Comparison of ENCODE assay signal across 1 cellular context in genomic region chr2:55268907-55269611, GRCh38.
A peak's percentile ranks its signal among the peaks of the same experiment; 100 is the strongest.
TF ChIP-seq lines count a peak whose summit lies in the region.

MTIF2 (minus strand) TSS chr2:55269231; CDS start chr2:55263858, 5,373 bp downstream.

TF ChIP-seq in K562, 482 proteins besides CTCF, POLR2A, EP300 and RAD21 (continued from another document and continues in another):
- peak; percentile 39 to 74 for TF ChIP-seq AFF1 (IDR thresholded peaks at IDR 0.05; ENCODE audit: low read depth in 1 of 2, partially characterized antibody in 2 of 2)
- TF ChIP-seq TCF7L2 (IDR thresholded peaks at IDR 0.05; ENCODE audit: low read depth, low read length): no peak
- no peak for TF ChIP-seq CEBPG (CRISPR knock-in tag; IDR thresholded peaks at IDR 0.05)
- TF ChIP-seq CEBPG (tag; conservative IDR thresholded peaks at IDR 0.05 in 1 of 2, IDR thresholded peaks at IDR 0.05 in 1 of 2): no peak
- TF ChIP-seq ZFP30 (CRISPR knock-in tag; IDR thresholded peaks at IDR 0.05; ENCODE audit: borderline replicate concordance): no peak
- TF ChIP-seq TARDBP (IDR thresholded peaks at IDR 0.05): peak; percentile 76; the same call in 1 of the 2 replicates
- no peak for TF ChIP-seq YBX1 (IDR thresholded peaks at IDR 0.05)
- TF ChIP-seq FOXA1 (IDR thresholded peaks at IDR 0.05; ENCODE audit: borderline replicate concordance): no peak
- TF ChIP-seq ZNF780A (CRISPR knock-in tag; IDR thresholded peaks at IDR 0.05): no peak
- no peak for TF ChIP-seq RBM15 (IDR thresholded peaks at IDR 0.05; ENCODE audit: insufficient read depth, low read length)
- TF ChIP-seq ARID1B (IDR thresholded peaks at IDR 0.05): peak; percentile 51; the same call in 1 of the 2 replicates
- no peak for TF ChIP-seq PTRF (tag; IDR thresholded peaks at IDR 0.05)
- peak; percentile 55; the same call in 1 of the 2 replicates for TF ChIP-seq ZZZ3 (IDR thresholded peaks at IDR 0.05)
- 0 out of 2 replicates have a peak, but pooled peaks have one; percentile 72 for TF ChIP-seq GABPB2 (CRISPR knock-in tag; conservative IDR thresholded peaks at IDR 0.05)
- peak; percentile 82 for TF ChIP-seq PML (IDR thresholded peaks at IDR 0.05; ENCODE audit: low read length)
- TF ChIP-seq CCAR2 (IDR thresholded peaks at IDR 0.05; ENCODE audit: low read depth, low read length): no peak
- TF ChIP-seq ZSCAN32 (CRISPR knock-in tag; IDR thresholded peaks at IDR 0.05): no peak
- no peak for TF ChIP-seq KLF10 (CRISPR knock-in tag; IDR thresholded peaks at IDR 0.05)
- TF ChIP-seq ZNF24 (IDR thresholded peaks at IDR 0.05): peak; percentile 85; the same call in 1 of the 2 replicates
- TF ChIP-seq ETV5 (CRISPR knock-in tag; IDR thresholded peaks at IDR 0.05; ENCODE audit: low read depth): peak; percentile 81; the same call in 1 of the 2 replicates
- TF ChIP-seq BHLHE40 (IDR thresholded peaks at IDR 0.05; ENCODE audit: low read length): peak; percentile 74
- no peak for TF ChIP-seq RBM17 (IDR thresholded peaks at IDR 0.05; ENCODE audit: borderline replicate concordance, low read depth, low read length)
- peak; percentile 96 for TF ChIP-seq CXXC5 (CRISPR knock-in tag; IDR thresholded peaks at IDR 0.05)
- no peak for TF ChIP-seq IRF2 (CRISPR knock-in tag; IDR thresholded peaks at IDR 0.05)
- no peak for TF ChIP-seq SRSF7 (optimal IDR thresholded peaks at IDR 0.05; ENCODE audit: low read depth, low read length)
- peak; percentile 86 for TF ChIP-seq ZFX (CRISPR knock-in tag; IDR thresholded peaks at IDR 0.05)
- no peak for TF ChIP-seq ERF (CRISPR knock-in tag; IDR thresholded peaks at IDR 0.05)
- TF ChIP-seq FOXK1 (CRISPR knock-in tag; IDR thresholded peaks at IDR 0.05; ENCODE audit: borderline replicate concordance): no peak
- peak; percentile 90 for TF ChIP-seq DIDO1 (tag; IDR thresholded peaks at IDR 0.05; ENCODE audit: low read depth)
- TF ChIP-seq TEAD2 (tag; IDR thresholded peaks at IDR 0.05): 0 out of 2 replicates have a peak, but pooled peaks have one; percentile 35
- TF ChIP-seq NFIC (IDR thresholded peaks at IDR 0.05): peak; percentile 61
- no peak for TF ChIP-seq ZNF431 (CRISPR knock-in tag; IDR thresholded peaks at IDR 0.05)
- peak; percentile 48; the same call in 1 of the 2 replicates for TF ChIP-seq SMAD2 (IDR thresholded peaks at IDR 0.05; ENCODE audit: low read depth, low read length)
- TF ChIP-seq PATZ1 (CRISPR knock-in tag; IDR thresholded peaks at IDR 0.05; ENCODE audit: borderline replicate concordance): no peak
- peak; percentile 44; the same call in 1 of the 2 replicates for TF ChIP-seq HMBOX1 (IDR thresholded peaks at IDR 0.05)
- TF ChIP-seq ZNF76 (CRISPR knock-in tag; IDR thresholded peaks at IDR 0.05; ENCODE audit: borderline replicate concordance): no peak
- TF ChIP-seq NFE2L1 (tag; IDR thresholded peaks at IDR 0.05; ENCODE audit: borderline replicate concordance, low read depth): no peak
- TF ChIP-seq CUX1 (CRISPR knock-in tag; IDR thresholded peaks at IDR 0.05): no peak
- TF ChIP-seq CREB3 (tag; conservative IDR thresholded peaks at IDR 0.05; ENCODE audit: low read depth): no peak
- no peak for TF ChIP-seq NCOA2 (IDR thresholded peaks at IDR 0.05; ENCODE audit: partially characterized antibody in 2 of 2)
- TF ChIP-seq SPI1 (IDR thresholded peaks at IDR 0.05; ENCODE audit: borderline replicate concordance, low read depth, low read length): no peak
- TF ChIP-seq CLOCK (CRISPR knock-in tag; IDR thresholded peaks at IDR 0.05; ENCODE audit: borderline replicate concordance): no peak
- no peak for TF ChIP-seq NCOA6 (IDR thresholded peaks at IDR 0.05)
- no peak for TF ChIP-seq ZNF75A (CRISPR knock-in tag; IDR thresholded peaks at IDR 0.05)
- TF ChIP-seq ZNF384 (IDR thresholded peaks at IDR 0.05; ENCODE audit: low read depth, low read length): no peak
- TF ChIP-seq PHB (CRISPR knock-in tag; IDR thresholded peaks at IDR 0.05): peak; percentile 82; the same call in 1 of the 2 replicates
- no peak for TF ChIP-seq PTBP1 (IDR thresholded peaks at IDR 0.05; ENCODE audit: low read depth, low read length)
- peak; percentile 26; the same call in 1 of the 2 replicates for TF ChIP-seq TCF3 (CRISPR knock-in tag; IDR thresholded peaks at IDR 0.05)
- no peak for TF ChIP-seq MCM5 (IDR thresholded peaks at IDR 0.05; ENCODE audit: low read depth)
- no peak for TF ChIP-seq WHSC1 (IDR thresholded peaks at IDR 0.05; ENCODE audit: low read length)
- no peak; a peak in 1 of 4 replicates for TF ChIP-seq KDM1A (IDR thresholded peaks at IDR 0.05)
- TF ChIP-seq ZNF3 (CRISPR knock-in tag; IDR thresholded peaks at IDR 0.05): no peak
- TF ChIP-seq ZNF347 (CRISPR knock-in tag; IDR thresholded peaks at IDR 0.05; ENCODE audit: low read depth): no peak
- TF ChIP-seq UBTF (IDR thresholded peaks at IDR 0.05; ENCODE audit: borderline replicate concordance in 1 of 2, low read depth in 2 of 2, low read length in 2 of 2): peak; percentile 99
- no peak for TF ChIP-seq ZNF707 (CRISPR knock-in tag; conservative IDR thresholded peaks at IDR 0.05)
- TF ChIP-seq RNF2 (IDR thresholded peaks at IDR 0.05): peak; percentile 43; the same call in 1 of the 2 replicates
